ENCODE assay signal across 26 cellular contexts in the genomic region with DNA sequence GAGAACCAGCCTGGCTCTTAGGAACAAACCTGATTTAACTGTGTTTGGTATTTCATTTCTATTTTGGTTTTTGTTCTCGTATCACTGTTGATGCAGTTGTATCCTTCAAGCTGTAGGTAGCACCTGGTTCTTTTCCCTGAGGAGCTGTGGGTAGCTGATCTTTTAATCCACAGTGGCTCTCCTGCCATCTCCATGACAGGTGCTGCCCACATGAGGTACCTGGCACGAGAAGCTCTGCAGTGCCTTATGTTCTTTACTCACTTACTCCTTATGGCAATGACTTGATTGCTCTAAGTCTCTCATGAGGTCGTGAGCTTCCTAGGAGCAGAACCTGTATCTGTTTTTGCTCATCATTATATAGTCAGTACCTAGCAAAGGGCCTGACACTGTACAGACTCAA.
"Had no signal": no experiment of that assay in that cellular context is flagged by ENCODE, and none has a peak within 500 bp of the region (broad histone marks: within the 10 kb centered on the region; RNA-seq: fewer than 3 reads in every experiment).

No MANE protein-coding gene starts in this region.

- H3K4me3 ChIP-seq: adrenal gland, ascending aorta, colonic mucosa, dorsolateral prefrontal cortex, left ventricle myocardium inferior, pancreas, right lobe of liver, skin epidermis, tibial artery had no signal

- H3K27ac ChIP-seq: adrenal gland, ascending aorta, brain microvascular endothelial cell, colonic mucosa, left ventricle myocardium inferior, pancreas, right lobe of liver, skin epidermis, tibial artery, VCaP had no signal

- DNase-seq: activated CD4-positive, alpha-beta T cell treated with anti-CD3 and anti-CD28 coated beads, Interleukin-2, amount 50 U/mL, for 4 hours; activated CD8-positive, alpha-beta memory T cell treated with anti-CD3 and anti-CD28 coated beads for 24 hours; activated CD8-positive, alpha-beta memory T cell treated with anti-CD3 and anti-CD28 coated beads, Interleukin-2, amount 50 U/mL, for 4 hours; activated effector memory CD4-positive, alpha-beta T cell treated with Interleukin-2 at 50 U/mL for 16 hours; activated naive CD4-positive, alpha-beta T cell treated with anti-CD3 and anti-CD28 coated beads for 36 hours; activated T-cell treated with anti-CD3 and anti-CD28 coated beads, Interleukin-2, amount 50 U/mL, for 4 hours; adrenal gland; brain microvascular endothelial cell; colonic mucosa; effector memory CD8-positive, alpha-beta T cell; foreskin melanocyte; left ventricle myocardium inferior; nephron progenitor cell; pancreas; right lobe of liver; stimulated activated CD4-positive, alpha-beta T cell treated with anti-CD3 and anti-CD28 coated beads, Interleukin-1b, Interleukin-23, amount 100 ng/mL, for 48 hours; stimulated activated naive CD8-positive, alpha-beta T cell treated with anti-CD3 and anti-CD28 coated beads, Interleukin-15, amount 100 ng/mL, for 72 hours; SW 1271; tibial artery had no signal

- H3K27ac Mint-ChIP-seq: activated naive CD4-positive, alpha-beta T cell treated with anti-CD3 and anti-CD28 coated beads for 36 hours had no signal

- ATAC-seq: activated CD4-positive, CD25-positive, alpha-beta regulatory T cell treated with anti-CD3 and anti-CD28 coated beads, Interleukin-2, amount 50 U/mL, for 24 hours; activated T-cell treated with anti-CD3 and anti-CD28 coated beads, Interleukin-2, amount 50 U/mL, for 4 hours; effector memory CD8-positive, alpha-beta T cell; esophagus mucosa; pancreas; right lobe of liver; stimulated activated naive CD8-positive, alpha-beta T cell treated with anti-CD3 and anti-CD28 coated beads, Interleukin-15, amount 100 ng/mL, for 72 hours had no signal

- H3K4me3 Mint-ChIP-seq: activated naive CD4-positive, alpha-beta T cell treated with anti-CD3 and anti-CD28 coated beads for 36 hours; activated T-cell treated with anti-CD3 and anti-CD28 coated beads, Interleukin-2, amount 50 U/mL, for 4 hours; effector memory CD8-positive, alpha-beta T cell; nephron progenitor cell; stimulated activated naive CD8-positive, alpha-beta T cell treated with anti-CD3 and anti-CD28 coated beads, Interleukin-15, amount 100 ng/mL, for 72 hours had no signal

- H3K27me3 ChIP-seq: adrenal gland, ascending aorta, brain microvascular endothelial cell, colonic mucosa, dorsolateral prefrontal cortex, pancreas, right lobe of liver, tibial artery had no signal

- FAIRE-seq: endothelial cell of umbilical vein, pancreas had no signal

- H3K36me3 ChIP-seq: colonic mucosa had no signal

- H3K9me3 ChIP-seq: adrenal gland, ascending aorta, colonic mucosa, left ventricle myocardium inferior, pancreas, right lobe of liver, tibial artery had no signal

- H3K4me1 ChIP-seq: adrenal gland, ascending aorta, colonic mucosa, left ventricle myocardium inferior, pancreas, right lobe of liver, tibial artery had no signal

- H3K9me3 Mint-ChIP-seq: activated naive CD4-positive, alpha-beta T cell treated with anti-CD3 and anti-CD28 coated beads for 36 hours; activated T-cell treated with anti-CD3 and anti-CD28 coated beads, Interleukin-2, amount 50 U/mL, for 4 hours; effector memory CD8-positive, alpha-beta T cell; nephron progenitor cell; stimulated activated naive CD8-positive, alpha-beta T cell treated with anti-CD3 and anti-CD28 coated beads, Interleukin-15, amount 100 ng/mL, for 72 hours had no signal

- H3K27me3 Mint-ChIP-seq: effector memory CD8-positive, alpha-beta T cell; stimulated activated naive CD8-positive, alpha-beta T cell treated with anti-CD3 and anti-CD28 coated beads, Interleukin-15, amount 100 ng/mL, for 72 hours had no signal
